Comparison of ENCODE assay signal across 21 cellular contexts in the genomic region with DNA sequence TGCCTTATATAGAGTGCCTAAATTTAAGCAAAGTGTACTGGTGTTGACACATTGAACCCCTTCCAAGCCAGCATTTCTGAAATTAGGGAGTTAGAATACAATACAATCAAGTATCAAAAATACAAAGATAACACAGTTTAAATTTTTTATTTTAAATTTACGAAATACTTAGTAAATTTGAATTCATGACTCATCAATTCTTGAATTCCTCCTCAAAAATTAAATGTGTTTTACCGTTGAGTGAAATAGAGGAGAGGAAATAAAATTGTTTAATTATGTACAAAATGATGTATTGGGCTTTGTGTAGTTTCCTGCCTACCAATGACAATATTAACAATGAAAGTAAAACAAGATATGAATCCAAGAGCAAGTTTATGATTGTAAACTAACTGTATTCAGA.
A peak's percentile ranks its signal among the peaks of the same experiment; 100 is the strongest.
DNase-seq lines count a peak whose midpoint lies in the region; ATAC-seq, FAIRE-seq and TF ChIP-seq lines count a peak whose summit lies in the region.
"Had no signal": no experiment of that assay in that cellular context is flagged by ENCODE, and none has a peak within 500 bp of the region (broad histone marks: within the 10 kb centered on the region; RNA-seq: fewer than 3 reads in every experiment).

No MANE protein-coding gene starts in this region.

- no peaks in the 10 kb centered on the region for H3K27me3 Mint-ChIP-seq in astrocyte (ENCODE audit: low read depth, unreplicated experiment)
- no peaks in the 10 kb centered on the region for H3K27me3 Mint-ChIP-seq in CD8-positive, alpha-beta T cell (ENCODE audit: low read depth)
- H3K27me3 Mint-ChIP-seq in chondrocyte (ENCODE audit: low read depth): no peaks in the 10 kb centered on the region
- H3K27me3 Mint-ChIP-seq: CD4-positive, alpha-beta T cell; IgD-negative memory B cell had no signal

- H3K4me1 Mint-ChIP-seq in astrocyte (ENCODE audit: low read depth, unreplicated experiment): peaks cover 2% of the 10 kb centered on the region
- no peaks in the 10 kb centered on the region for H3K4me1 Mint-ChIP-seq in CD8-positive, alpha-beta T cell (ENCODE audit: low read depth)
- H3K4me1 Mint-ChIP-seq in chondrocyte (ENCODE audit: low read depth): peaks cover 17% of the 10 kb centered on the region
- H3K4me1 Mint-ChIP-seq: H9, IgD-negative memory B cell had no signal

- peak overlapping the region; percentile 49 for H2AFZ ChIP-seq in HCT116 (ENCODE audit: low read depth, low read length, poor library complexity, severe bottlenecking)
- H2AFZ ChIP-seq in astrocyte (ENCODE audit: low read depth, low read length): no peak overlapping the region

- CTCF ChIA-PET in HCT116 (lab: Charles Lee): no interaction called here
- CTCF ChIA-PET in CD8-positive, alpha-beta T cell (lab: Charles Lee): no interaction called here

- WGBS in pancreas, 2 donors: 44 to 54% methylated on average over 2 of the region's 2 CpGs

- no peak for TF ChIP-seq RAD21 in HCT116 (IDR thresholded peaks at IDR 0.05; ENCODE audit: low read depth)

- H3K27ac Mint-ChIP-seq in astrocyte (ENCODE audit: unreplicated experiment) (no peak overlapping the region), chondrocyte (ENCODE audit: unreplicated experiment) (no peak overlapping the region)
- no peak overlapping the region for H3K27ac Mint-ChIP-seq in CD8-positive, alpha-beta T cell
- H3K27ac Mint-ChIP-seq: CD4-positive, alpha-beta T cell; H9; IgD-negative memory B cell had no signal

- H3K9me3 Mint-ChIP-seq in astrocyte (ENCODE audit: unreplicated experiment) (no peaks in the 10 kb centered on the region), chondrocyte (ENCODE audit: low read depth) (no peaks in the 10 kb centered on the region)
- peaks cover 5% of the 10 kb centered on the region for H3K9me3 Mint-ChIP-seq in CD8-positive, alpha-beta T cell

- H4K20me1 ChIP-seq in HCT116 (ENCODE audit: insufficient read depth): no peaks in the 10 kb centered on the region
- H4K20me1 ChIP-seq in astrocyte (ENCODE audit: insufficient read depth, low read length): no peaks in the 10 kb centered on the region

- H3K9me2 ChIP-seq in HCT116 (ENCODE audit: insufficient read depth): no peaks in the 10 kb centered on the region

- intact Hi-C loops in HCT116 (cut with micrococcal nuclease) (no loop called here), pancreas (cut with DNase I) (no loop called here), uterus (cut with DNase I; ENCODE audit: low total_unique reads) (no loop called here), posterior cingulate gyrus (cut with DNase I) (no loop called here)
- intact Hi-C loops in CD8-positive, alpha-beta T cell (cut with DNase I, micrococcal nuclease): no loop called here

- TF ChIP-seq POLR2A in HCT116 (IDR thresholded peaks at IDR 0.05; ENCODE audit: borderline replicate concordance, extremely low read depth, insufficient read depth, insufficient read length) (no peak), uterus (IDR thresholded peaks at IDR 0.05) (no peak)

- no peaks in the 10 kb centered on the region for H3K27me3 ChIP-seq in HCT116 (ENCODE audit: insufficient read depth, low read length)
- no peaks in the 10 kb centered on the region for H3K27me3 ChIP-seq in astrocyte (ENCODE audit: insufficient read depth, low read length)
- H3K27me3 ChIP-seq in pancreas: no peaks in the 10 kb centered on the region
- no peaks in the 10 kb centered on the region for H3K27me3 ChIP-seq in uterus
- no peaks in the 10 kb centered on the region for H3K27me3 ChIP-seq in CD8-positive, alpha-beta T cell (ENCODE audit: insufficient read depth, low read length)
- H3K27me3 ChIP-seq: MG63 had no signal

- H3K4me1 ChIP-seq in HCT116 (ENCODE audit: control insufficient read depth in 1 of 2, insufficient read depth in 2 of 2, low read length in 2 of 2): peaks cover 6 to 17% of the 10 kb centered on the region in 2 experiments; a peak in 3 of 4 replicates
- no peaks in the 10 kb centered on the region for H3K4me1 ChIP-seq in astrocyte (ENCODE audit: insufficient read depth, low read length)
- peaks cover 0 to 5% (median 5%) of the 10 kb centered on the region in 3 donors for H3K4me1 ChIP-seq in pancreas
- peaks cover 0 to 6% of the 10 kb centered on the region in 2 donors for H3K4me1 ChIP-seq in uterus
- H3K4me1 ChIP-seq in CD8-positive, alpha-beta T cell (ENCODE audit: insufficient read depth, low read length): no peaks in the 10 kb centered on the region

- H3K36me3 ChIP-seq in HCT116 (ENCODE audit: control insufficient read depth in 1 of 2, insufficient read depth in 2 of 2, low read length in 2 of 2) (no peaks in the 10 kb centered on the region), astrocyte (ENCODE audit: insufficient read depth, low read length) (no peaks in the 10 kb centered on the region), pancreas (no peaks in the 10 kb centered on the region), uterus (no peaks in the 10 kb centered on the region)
- no peaks in the 10 kb centered on the region for H3K36me3 ChIP-seq in CD8-positive, alpha-beta T cell (ENCODE audit: insufficient read depth, low read length)
- H3K36me3 ChIP-seq: MG63 had no signal

- POLR2A ChIA-PET in HCT116 (lab: Charles Lee): no interaction called here
- POLR2A ChIA-PET in CD8-positive, alpha-beta T cell (lab: Charles Lee): no interaction called here

- H3K27ac ChIP-seq in HCT116 (ENCODE audit: low read depth, low read length): no peak overlapping the region
- peak overlapping the region; percentile 17 for H3K27ac ChIP-seq in astrocyte (ENCODE audit: low read depth, low read length)
- no peak overlapping the region for H3K27ac ChIP-seq in pancreas
- peak overlapping the region; percentile 49 to 74 for H3K27ac ChIP-seq in uterus
- no peak overlapping the region for H3K27ac ChIP-seq in CD8-positive, alpha-beta T cell (ENCODE audit: low read depth, low read length)
- H3K27ac ChIP-seq: HL-60 had no signal

- RAD21 ChIA-PET in HCT116 (lab: Charles Lee; ENCODE audit: low non-redundant PET in 1 of 2, low total read pairs in 2 of 2, uncharacterized antibody in 2 of 2, unreplicated experiment in 2 of 2): no interaction called here

- no peak for FAIRE-seq in astrocyte (lab: Jason Lieb, UNC)
- FAIRE-seq in pancreas (lab: Jason Lieb, UNC): peak; percentile 5

- H3K79me2 ChIP-seq in HCT116 (ENCODE audit: insufficient read depth, low read length) (no peaks in the 10 kb centered on the region), astrocyte (ENCODE audit: insufficient read depth, low read length) (no peaks in the 10 kb centered on the region)

- H3K9ac ChIP-seq in HCT116 (ENCODE audit: low read length): no peak overlapping the region
- H3K9ac ChIP-seq in astrocyte (ENCODE audit: low read length): no peak overlapping the region

- no peak overlapping the region for H3K4me3 Mint-ChIP-seq in astrocyte (ENCODE audit: unreplicated experiment)
- H3K4me3 Mint-ChIP-seq in CD8-positive, alpha-beta T cell: no peak overlapping the region
- H3K4me3 Mint-ChIP-seq in chondrocyte (ENCODE audit: unreplicated experiment): no peak overlapping the region
- H3K4me3 Mint-ChIP-seq: CD4-positive, alpha-beta T cell; H9; IgD-negative memory B cell had no signal

- ATAC-seq in HCT116: no peak
- ATAC-seq in pancreas: no peak
- ATAC-seq in CD8-positive, alpha-beta T cell: no peak
- ATAC-seq: Panc1 had no signal

- H3K9me3 ChIP-seq in HCT116 (ENCODE audit: control insufficient read depth in 1 of 2, insufficient read depth in 1 of 2, low read depth in 1 of 2, low read length in 2 of 2) (no peaks in the 10 kb centered on the region), astrocyte (ENCODE audit: insufficient read depth, low read depth, low read length) (no peaks in the 10 kb centered on the region), pancreas (no peaks in the 10 kb centered on the region), uterus (no peaks in the 10 kb centered on the region)
- H3K9me3 ChIP-seq in CD8-positive, alpha-beta T cell (ENCODE audit: low read length): no peaks in the 10 kb centered on the region
- H3K9me3 ChIP-seq: MG63 had no signal

- BruUV-seq in HCT116 (replicated peaks; lab: Mats Ljungman, UMichigan): no TSS peak

- H3K4me2 ChIP-seq in HCT116 (ENCODE audit: low read length) (peak overlapping the region; percentile 32; the same call in 1 of the 2 replicates), astrocyte (ENCODE audit: low read length) (no peak overlapping the region)

- no peak overlapping the region for H3K4me3 ChIP-seq in HCT116 (replicated peaks in 1 of 2; ENCODE audit: low read depth in 1 of 2, low read length in 2 of 2)
- no peak overlapping the region for H3K4me3 ChIP-seq in astrocyte (ENCODE audit: insufficient read depth, low read depth, low read length)
- H3K4me3 ChIP-seq in pancreas: no peak overlapping the region
- H3K4me3 ChIP-seq in uterus: no peak overlapping the region
- H3K4me3 ChIP-seq in CD8-positive, alpha-beta T cell (ENCODE audit: low read depth, low read length): no peak overlapping the region
- H3K4me3 ChIP-seq: MG63 had no signal

- DNase-seq in HCT116 (ENCODE audit: low read depth, low spot score) (no peak), astrocyte (ENCODE audit: low read depth) (no peak), pancreas (no peak), uterus (no peak), posterior cingulate gyrus (no peak), chondrocyte (ENCODE audit: low spot score) (no peak)
- DNase-seq in CD8-positive, alpha-beta T cell: no peak
- DNase-seq: CD4-positive, alpha-beta T cell; DMS153; GDM1; H9; Kasumi-1; MG63; NCI-H1048; NCI-H1436; NCI-H1930; NCI-H345; NCI-H526 had no signal

- no peaks in the 10 kb centered on the region for H3K36me3 Mint-ChIP-seq in astrocyte (ENCODE audit: low read depth, unreplicated experiment)
- no peaks in the 10 kb centered on the region for H3K36me3 Mint-ChIP-seq in CD8-positive, alpha-beta T cell
- H3K36me3 Mint-ChIP-seq in chondrocyte (ENCODE audit: low read depth): no peaks in the 10 kb centered on the region
- H3K36me3 Mint-ChIP-seq: IgD-negative memory B cell had no signal

- TF ChIP-seq CTCF in HCT116 (IDR thresholded peaks at IDR 0.05 in 2 of 3, conservative IDR thresholded peaks at IDR 0.05 in 1 of 3; ENCODE audit: borderline replicate concordance in 1 of 3, insufficient read depth in 1 of 3, low read depth in 2 of 3, low read length in 2 of 3) (no peak), astrocyte (IDR thresholded peaks at IDR 0.05; ENCODE audit: insufficient read depth, low read depth, low read length) (no peak), pancreas (IDR thresholded peaks at IDR 0.05) (no peak), uterus (IDR thresholded peaks at IDR 0.05) (no peak), chondrocyte (IDR thresholded peaks at IDR 0.05) (no peak)
- TF ChIP-seq CTCF in CD8-positive, alpha-beta T cell (IDR thresholded peaks at IDR 0.05): no peak

TF ChIP-seq in HCT116, 20 proteins besides CTCF, POLR2A, EP300 and RAD21 (continues in another document):
- TF ChIP-seq SRF (IDR thresholded peaks at IDR 0.05; ENCODE audit: low read depth) (no peak), SP1 (IDR thresholded peaks at IDR 0.05; ENCODE audit: low read depth) (no peak), JUND (IDR thresholded peaks at IDR 0.05) (no peak), EGR1 (IDR thresholded peaks at IDR 0.05; ENCODE audit: low read depth) (no peak), YY1 (IDR thresholded peaks at IDR 0.05; ENCODE audit: extremely low read depth, insufficient replicate concordance, low read depth, low read length) (no peak), SIN3A (IDR thresholded peaks at IDR 0.05; ENCODE audit: low read depth) (no peak), TCF7L2 (IDR thresholded peaks at IDR 0.05; ENCODE audit: borderline replicate concordance, extremely low read depth, insufficient read depth, insufficient read length) (no peak)

Comparison
In these comparisons a context has a peak if more than half of its experiments do, and no peak if none do; other contexts are left out.
1. H3K27ac ChIP-seq: peak in astrocyte (single experiment) and uterus (2 of 2); none in HCT116 (single experiment), pancreas (0 of 4) and CD8-positive, alpha-beta T cell (single experiment).